In genomic region chr15:66843581-66843980, GRCh38 we compare ENCODE assay signal across 12 cellular contexts.
DNase-seq lines count a peak whose midpoint lies in the region; ATAC-seq and TF ChIP-seq lines count a peak whose summit lies in the region.
"Had no signal": no experiment of that assay in that cellular context is flagged by ENCODE, and none has a peak within 500 bp of the region (broad histone marks: within the 10 kb centered on the region; RNA-seq: fewer than 3 reads in every experiment).

No MANE protein-coding gene starts in this region.

- TF ChIP-seq CTCF in AG04450 (IDR thresholded peaks at IDR 0.05; ENCODE audit: low read depth, low read length) (no peak), PC-3 (conservative IDR thresholded peaks at IDR 0.05; ENCODE audit: low read depth, low read length) (no peak), fibroblast of lung (conservative IDR thresholded peaks at IDR 0.05 in 1 of 2, IDR thresholded peaks at IDR 0.05 in 1 of 2; ENCODE audit: low read depth in 1 of 2, low read length in 2 of 2) (no peak), progenitor cell of endocrine pancreas (IDR thresholded peaks at IDR 0.05; ENCODE audit: unreplicated experiment) (no peak), psoas muscle (IDR thresholded peaks at IDR 0.05) (no peak)

- no peaks in the 10 kb centered on the region for H3F3A ChIP-seq in PC-3 (ENCODE audit: low read length, unreplicated experiment)

- intact Hi-C loops in PC-3 (cut with micrococcal nuclease) (no loop called here), psoas muscle (cut with DNase I) (no loop called here)

- H3K27me3 Mint-ChIP-seq in progenitor cell of endocrine pancreas = peaks cover 36% of the 10 kb centered on the region

- CTCF ChIA-PET in AG04450 (lab: Charles Lee) (no interaction called here), PC-3 (lab: Charles Lee) (no interaction called here)

- H3K36me3 ChIP-seq in PC-3 (ENCODE audit: low read depth, low read length) (no peaks in the 10 kb centered on the region), fibroblast of lung (ENCODE audit: control insufficient read depth, insufficient read depth, low read length) (no peaks in the 10 kb centered on the region), psoas muscle (ENCODE audit: insufficient read depth in 1 of 2, low read depth in 1 of 2) (no peaks in the 10 kb centered on the region)
- H3K36me3 ChIP-seq: BLaER1 had no signal

- BruUV-seq in PC-3 (replicated peaks; lab: Mats Ljungman, UMichigan) = no TSS peak

- H3K9me3 Mint-ChIP-seq in progenitor cell of endocrine pancreas (ENCODE audit: low read depth) = no peaks in the 10 kb centered on the region

- peak overlapping the region; percentile 5 for H3K4me3 Mint-ChIP-seq in progenitor cell of endocrine pancreas (ENCODE audit: low read depth)

- H3K4me2 ChIP-seq in PC-3 (ENCODE audit: low read length) (peak overlapping the region; percentile 61), fibroblast of lung (ENCODE audit: extremely low read depth, insufficient read depth, low read length) (peak overlapping the region; percentile 64)

- ATAC-seq in PC-3 (no peak), HG03521 (IDR thresholded peaks at IDR 0.05; ENCODE audit: unreplicated experiment) (no peak), psoas muscle (no peak), HG03571 (IDR thresholded peaks at IDR 0.05; ENCODE audit: unreplicated experiment) (no peak)

- no peak overlapping the region; the same call in 1 of the 2 replicates for H3K4me3 ChIP-seq in AG04450 (ENCODE audit: low read depth, low read length)
- no peak overlapping the region for H3K4me3 ChIP-seq in PC-3 (ENCODE audit: low read length)
- peak overlapping the region in 2 of 4 experiments; percentile 38 to 60 for H3K4me3 ChIP-seq in fibroblast of lung (replicated peaks in 1 of 4; ENCODE audit: control extremely low read depth in 1 of 4, insufficient read depth in 1 of 4, low read depth in 3 of 4, low read length in 4 of 4)
- no peak overlapping the region for H3K4me3 ChIP-seq in psoas muscle

- no peaks in the 10 kb centered on the region for H3K79me2 ChIP-seq in PC-3 (ENCODE audit: low read length)
- peaks cover 10% of the 10 kb centered on the region for H3K79me2 ChIP-seq in fibroblast of lung (ENCODE audit: control insufficient read depth, insufficient read depth, low read length)

- H3K36me3 Mint-ChIP-seq in progenitor cell of endocrine pancreas (ENCODE audit: insufficient read depth) = no peaks in the 10 kb centered on the region

- peak overlapping the region; percentile 82 for H3K27ac ChIP-seq in AG04450 (ENCODE audit: low read depth, low read length)
- no peak overlapping the region for H3K27ac ChIP-seq in PC-3 (ENCODE audit: low read length)
- peak overlapping the region; percentile 74 for H3K27ac ChIP-seq in fibroblast of lung (ENCODE audit: insufficient read depth, low read length)
- no peak overlapping the region for H3K27ac ChIP-seq in psoas muscle
- H3K27ac ChIP-seq: BLaER1 had no signal

- no peaks in the 10 kb centered on the region for H3K9me2 ChIP-seq in PC-3 (replicated peaks; ENCODE audit: low read length)

- H3K4me1 ChIP-seq in PC-3 (ENCODE audit: insufficient read depth, low read length) = peaks cover 11% of the 10 kb centered on the region
- H3K4me1 ChIP-seq in fibroblast of lung (ENCODE audit: control insufficient read depth, extremely low read depth, insufficient read depth, low read length) = peaks cover 27% of the 10 kb centered on the region
- H3K4me1 ChIP-seq in psoas muscle = peaks cover 5% of the 10 kb centered on the region

- peak overlapping the region; percentile 62 for H3K27ac Mint-ChIP-seq in progenitor cell of endocrine pancreas

- H2AFZ ChIP-seq in PC-3 (ENCODE audit: low read length) (no peak overlapping the region), fibroblast of lung (ENCODE audit: low read length) (no peak overlapping the region)

- DNase-seq in AG04450 (ENCODE audit: low read depth, low spot score) = no peak
- no peak for DNase-seq in PC-3
- no peak for DNase-seq in fibroblast of lung (ENCODE audit: low read depth in 2 of 2)
- DNase-seq in progenitor cell of endocrine pancreas (ENCODE audit: low spot score, unreplicated experiment) = no peak
- DNase-seq in DMS79 treated with DMSO at 0.1 percent for 48 hours (lab: John Stamatoyannopoulos, UW) = no peak
- DNase-seq in psoas muscle = no peak
- DNase-seq: kidney glomerular epithelial cell, NCI-H2081 had no signal

- H3K9ac ChIP-seq in PC-3 (ENCODE audit: low read length) = no peak overlapping the region
- no peak overlapping the region for H3K9ac ChIP-seq in fibroblast of lung (ENCODE audit: insufficient read depth, low read length)
- H3K9ac ChIP-seq: BLaER1 had no signal

- H3K27me3 ChIP-seq in AG04450 (ENCODE audit: control insufficient read depth, insufficient read depth, low read length) = no peaks in the 10 kb centered on the region
- no peaks in the 10 kb centered on the region for H3K27me3 ChIP-seq in PC-3 (ENCODE audit: low read length)
- no peaks in the 10 kb centered on the region for H3K27me3 ChIP-seq in fibroblast of lung (ENCODE audit: control insufficient read depth, insufficient read depth, low read length)
- no peaks in the 10 kb centered on the region for H3K27me3 ChIP-seq in psoas muscle (ENCODE audit: insufficient read depth in 3 of 3, low read length in 2 of 3)
- H3K27me3 ChIP-seq: dorsolateral prefrontal cortex had no signal

- H3K9me3 ChIP-seq in AG04450 (ENCODE audit: control insufficient read depth, insufficient read depth, low read length) = no peaks in the 10 kb centered on the region; the same call in 1 of the 2 replicates
- H3K9me3 ChIP-seq in PC-3 (ENCODE audit: low read length) = no peaks in the 10 kb centered on the region
- H3K9me3 ChIP-seq in fibroblast of lung (ENCODE audit: control insufficient read depth, insufficient read depth, low read depth, low read length) = no peaks in the 10 kb centered on the region
- H3K9me3 ChIP-seq in psoas muscle = no peaks in the 10 kb centered on the region
- H3K9me3 ChIP-seq: BLaER1 had no signal

- 3 to 90% (median 5%) methylated on average over 2 of the region's 2 CpGs for WGBS in psoas muscle, 3 donors

- H4K20me1 ChIP-seq in PC-3 (ENCODE audit: low read length) (no peaks in the 10 kb centered on the region), fibroblast of lung (ENCODE audit: control insufficient read depth, extremely low read depth, insufficient read depth, low read length) (no peaks in the 10 kb centered on the region)

- peaks cover 18% of the 10 kb centered on the region for H3K4me1 Mint-ChIP-seq in progenitor cell of endocrine pancreas (ENCODE audit: low read depth)

- POLR2A ChIA-PET in AG04450 (lab: Yijun Ruan, JAX) (interaction anchor here (1.5 to 1.9 kb wide), 3 partner anchors 7 to 142 kb away, joined by 8 to 11 read pairs (median 8); partner anchors contain the start of gene SMAD6), PC-3 (lab: Charles Lee; ENCODE audit: unreplicated experiment) (no interaction called here)

Comparison
In these comparisons a context has a peak if more than half of its experiments do, and no peak if none do; other contexts are left out.
1. H3K27ac ChIP-seq: peak in AG04450 (single experiment) and fibroblast of lung (single experiment); none in PC-3 (single experiment) and psoas muscle (single experiment).